1 cellular context compared by ENCODE assay signal in genomic region chr15:65638681-65639089, GRCh38.
TF ChIP-seq lines count a peak whose summit lies in the region.

No MANE protein-coding gene starts in this region.

TF ChIP-seq in HepG2, 621 proteins besides CTCF, POLR2A, EP300 and RAD21 (continued from another document):
- TF ChIP-seq ZNF710 (CRISPR knock-in tag; IDR thresholded peaks at IDR 0.05; ENCODE audit: borderline replicate concordance) (peak; percentile 71; the same call in 1 of the 2 replicates), NR2F2 (IDR thresholded peaks at IDR 0.05; ENCODE audit: borderline replicate concordance, low read depth) (no peak), MLX (CRISPR knock-in tag; IDR thresholded peaks at IDR 0.05) (0 out of 2 replicates have a peak, but pooled peaks have one; percentile 20), STAG1 (CRISPR knock-in tag; IDR thresholded peaks at IDR 0.05) (peak; percentile 87), NR3C1 (CRISPR knock-in tag; IDR thresholded peaks at IDR 0.05) (no peak), NR2F6 (IDR thresholded peaks at IDR 0.05) (no peak), NR2F6 (CRISPR knock-in tag; IDR thresholded peaks at IDR 0.05) (no peak), HMG20B (CRISPR knock-in tag; conservative IDR thresholded peaks at IDR 0.05) (no peak), FOXC1 (CRISPR knock-in tag; IDR thresholded peaks at IDR 0.05; ENCODE audit: borderline replicate concordance) (no peak), SP4 (CRISPR knock-in tag; IDR thresholded peaks at IDR 0.05) (no peak), ZNF691 (CRISPR knock-in tag; IDR thresholded peaks at IDR 0.05; ENCODE audit: borderline replicate concordance, low read depth) (no peak), ZNF281 (CRISPR knock-in tag; IDR thresholded peaks at IDR 0.05; ENCODE audit: borderline replicate concordance) (peak; percentile 61; the same call in 1 of the 2 replicates), SP140L (CRISPR knock-in tag; IDR thresholded peaks at IDR 0.05; ENCODE audit: borderline replicate concordance) (no peak), ZNF879 (CRISPR knock-in tag; IDR thresholded peaks at IDR 0.05) (no peak), SOX5 (CRISPR knock-in tag; IDR thresholded peaks at IDR 0.05; ENCODE audit: borderline replicate concordance) (no peak), SNAI1 (CRISPR knock-in tag; IDR thresholded peaks at IDR 0.05; ENCODE audit: borderline replicate concordance) (no peak), ZNF431 (CRISPR knock-in tag; IDR thresholded peaks at IDR 0.05; ENCODE audit: borderline replicate concordance, low read depth) (no peak), ZMAT3 (CRISPR knock-in tag; conservative IDR thresholded peaks at IDR 0.05) (no peak), PATZ1 (CRISPR knock-in tag; IDR thresholded peaks at IDR 0.05) (0 out of 2 replicates have a peak, but pooled peaks have one; percentile 21), PTBP1 (IDR thresholded peaks at IDR 0.05; ENCODE audit: low read depth, low read length, poor library complexity, severe bottlenecking) (no peak), TFE3 (CRISPR knock-in tag; IDR thresholded peaks at IDR 0.05) (peak; percentile 19; the same call in 1 of the 2 replicates), SNRNP70 (IDR thresholded peaks at IDR 0.05; ENCODE audit: low read depth, low read length) (no peak), ZFP37 (CRISPR knock-in tag; IDR thresholded peaks at IDR 0.05; ENCODE audit: borderline replicate concordance) (no peak), CC2D1A (CRISPR knock-in tag; IDR thresholded peaks at IDR 0.05) (no peak), MTF2 (CRISPR knock-in tag; IDR thresholded peaks at IDR 0.05; ENCODE audit: borderline replicate concordance) (no peak), SAP130 (CRISPR knock-in tag; IDR thresholded peaks at IDR 0.05; ENCODE audit: low read depth) (0 out of 2 replicates have a peak, but pooled peaks have one; percentile 24), ZNF230 (CRISPR knock-in tag; IDR thresholded peaks at IDR 0.05) (no peak)
